In the genomic region with DNA sequence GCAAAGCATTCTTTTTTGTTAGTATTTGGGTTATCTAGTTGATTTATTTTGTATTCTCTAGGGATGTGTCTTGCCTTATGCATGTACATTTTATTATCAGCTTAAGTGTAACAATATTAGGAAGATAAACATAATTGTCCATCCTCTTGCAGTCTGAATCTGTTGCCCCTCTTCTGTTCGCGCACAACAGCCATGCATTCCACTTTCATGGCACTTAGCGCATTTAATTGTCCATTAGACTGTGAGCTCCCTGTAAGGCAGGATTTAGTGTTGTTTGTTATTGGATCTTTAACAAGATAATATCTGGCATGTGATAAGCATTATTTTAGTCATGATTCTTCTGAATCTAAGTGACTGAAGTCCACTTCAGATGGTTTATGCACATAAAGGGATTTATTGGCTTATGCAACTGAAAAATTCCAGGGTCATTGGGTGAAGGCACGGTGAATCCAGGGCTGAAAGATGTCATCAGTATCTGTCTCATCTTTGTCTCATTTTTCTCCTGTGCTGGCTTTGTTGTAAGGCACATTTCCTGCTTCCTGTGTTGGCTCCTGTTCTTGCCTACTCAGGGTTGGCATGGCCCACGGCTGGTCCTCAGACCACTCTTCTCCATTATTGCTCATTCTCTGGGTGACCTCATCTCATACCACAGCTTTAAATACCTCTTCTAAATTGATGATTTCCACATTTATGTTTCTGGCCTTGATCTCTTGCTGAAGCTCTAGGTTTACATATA, we compare ENCODE assay signal across 11 cellular contexts. TPM values are rescaled to one million over a fixed set of nuclear protein-coding genes. Genes with fewer than 3 reads are reported as not detected.
DNase-seq lines count a peak whose midpoint lies in the region; FAIRE-seq and TF ChIP-seq lines count a peak whose summit lies in the region.
"Had no signal": no experiment of that assay in that cellular context is flagged by ENCODE, and none has a peak within 500 bp of the region (broad histone marks: within the 10 kb centered on the region; RNA-seq: fewer than 3 reads in every experiment).

No MANE protein-coding gene starts in this region.

- H3K4me3 ChIP-seq in suprapubic skin, result no peak overlapping the region
- H3K4me3 ChIP-seq: BLaER1 treated with 17β-estradiol and CSF1 and Interleukin-3, amounts not matched to agents 10 nM and 100 nM had no signal

- WGBS in suprapubic skin, result 72% methylated on average over 5 of the region's 5 CpGs

- peaks cover 17% of the 10 kb centered on the region for H3K4me1 Mint-ChIP-seq in activated CD4-positive, alpha-beta T cell treated with anti-CD3 and anti-CD28 coated beads, Interleukin-2, amount 10 ng/mL, durations not matched to agents 7 days and 5 days
- peaks cover 32% of the 10 kb centered on the region for H3K4me1 Mint-ChIP-seq in stimulated activated naive CD8-positive, alpha-beta T cell treated with anti-CD3 and anti-CD28 coated beads, Interleukin-15, Interleukin-2, amounts not matched to agents 100 ng/mL and 50 ng/mL, for 24 hours (ENCODE audit: low read depth)

- POLR2A ChIA-PET in activated CD4-positive, alpha-beta T cell treated with anti-CD3 and anti-CD28 coated beads, Interleukin-2, amount 10 ng/mL, durations not matched to agents 7 days and 5 days (lab: Charles Lee), result no interaction called here

- TF ChIP-seq POLR2A in suprapubic skin (IDR thresholded peaks at IDR 0.05), result no peak

- no peak for FAIRE-seq in RCC 7860 (lab: Jason Lieb, UNC)

- H3K27ac ChIP-seq in epithelial cell of prostate (peak overlapping the region; percentile 57), suprapubic skin (no peak overlapping the region)

- no peaks in the 10 kb centered on the region for H3K27me3 ChIP-seq in suprapubic skin
- H3K27me3 ChIP-seq: BLaER1 treated with 17β-estradiol and CSF1 and Interleukin-3, amounts not matched to agents 10 nM and 100 nM had no signal

- DNase-seq in activated CD4-positive, alpha-beta T cell treated with anti-CD3 and anti-CD28 coated beads, Interleukin-2, amount 10 ng/mL, durations not matched to agents 7 days and 5 days, result no peak
- no peak for DNase-seq in activated CD4-positive, alpha-beta T cell treated with anti-CD3 and anti-CD28 coated beads for 4 hours
- DNase-seq in RCC 7860 (ENCODE audit: low spot score) (peak; percentile 89), epithelial cell of prostate (ENCODE audit: low read depth, low spot score) (no peak), suprapubic skin (ENCODE audit: low spot score in 2 of 2) (no peak), inferior parietal cortex (ENCODE audit: extremely low spot score) (no peak)
- no peak for DNase-seq in effector CD8-positive, alpha-beta T cell (lab: John Stamatoyannopoulos, UW)
- DNase-seq: NCI-H2171 treated with DMSO at 0.1 percent for 48 hours, occipital lobe had no signal

- H3K4me3 Mint-ChIP-seq in activated CD4-positive, alpha-beta T cell treated with anti-CD3 and anti-CD28 coated beads, Interleukin-2, amount 10 ng/mL, durations not matched to agents 7 days and 5 days, result no peak overlapping the region
- H3K4me3 Mint-ChIP-seq in stimulated activated naive CD8-positive, alpha-beta T cell treated with anti-CD3 and anti-CD28 coated beads, Interleukin-15, Interleukin-2, amounts not matched to agents 100 ng/mL and 50 ng/mL, for 24 hours, result no peak overlapping the region

- H3K36me3 Mint-ChIP-seq in activated CD4-positive, alpha-beta T cell treated with anti-CD3 and anti-CD28 coated beads, Interleukin-2, amount 10 ng/mL, durations not matched to agents 7 days and 5 days (ENCODE audit: low read depth), result peaks cover 40% of the 10 kb centered on the region
- H3K36me3 Mint-ChIP-seq in stimulated activated naive CD8-positive, alpha-beta T cell treated with anti-CD3 and anti-CD28 coated beads, Interleukin-15, Interleukin-2, amounts not matched to agents 100 ng/mL and 50 ng/mL, for 24 hours (ENCODE audit: low read depth), result peaks cover 76% of the 10 kb centered on the region

- CTCF ChIA-PET in activated CD4-positive, alpha-beta T cell treated with anti-CD3 and anti-CD28 coated beads, Interleukin-2, amount 10 ng/mL, durations not matched to agents 7 days and 5 days (lab: Charles Lee), result no interaction called here

- no peaks in the 10 kb centered on the region for H3K4me1 ChIP-seq in suprapubic skin

- TF ChIP-seq EP300 in suprapubic skin (IDR thresholded peaks at IDR 0.05), result no peak

- H3K36me3 ChIP-seq in suprapubic skin, result peaks cover 9% of the 10 kb centered on the region

- no peak for TF ChIP-seq CTCF in suprapubic skin (IDR thresholded peaks at IDR 0.05)

- peak overlapping the region; percentile 10 for H3K27ac Mint-ChIP-seq in activated CD4-positive, alpha-beta T cell treated with anti-CD3 and anti-CD28 coated beads, Interleukin-2, amount 10 ng/mL, durations not matched to agents 7 days and 5 days
- H3K27ac Mint-ChIP-seq in stimulated activated naive CD8-positive, alpha-beta T cell treated with anti-CD3 and anti-CD28 coated beads, Interleukin-15, Interleukin-2, amounts not matched to agents 100 ng/mL and 50 ng/mL, for 24 hours, result peak overlapping the region; percentile 36

- no peaks in the 10 kb centered on the region for H3K9me3 Mint-ChIP-seq in activated CD4-positive, alpha-beta T cell treated with anti-CD3 and anti-CD28 coated beads, Interleukin-2, amount 10 ng/mL, durations not matched to agents 7 days and 5 days
- no peaks in the 10 kb centered on the region for H3K9me3 Mint-ChIP-seq in stimulated activated naive CD8-positive, alpha-beta T cell treated with anti-CD3 and anti-CD28 coated beads, Interleukin-15, Interleukin-2, amounts not matched to agents 100 ng/mL and 50 ng/mL, for 24 hours

- no peaks in the 10 kb centered on the region for H3K9me3 ChIP-seq in suprapubic skin

- no peaks in the 10 kb centered on the region for H3K27me3 Mint-ChIP-seq in activated CD4-positive, alpha-beta T cell treated with anti-CD3 and anti-CD28 coated beads, Interleukin-2, amount 10 ng/mL, durations not matched to agents 7 days and 5 days
- no peaks in the 10 kb centered on the region for H3K27me3 Mint-ChIP-seq in stimulated activated naive CD8-positive, alpha-beta T cell treated with anti-CD3 and anti-CD28 coated beads, Interleukin-15, Interleukin-2, amounts not matched to agents 100 ng/mL and 50 ng/mL, for 24 hours

RNA-seq across cellular contexts. Expression of gene ATXN10, which starts 37.5 kb away (rescaled TPM):
- 100 to 1,000 TPM in 1 of 2 experiments, 10 to 100 TPM in 1; 91.5 to 103 TPM for total RNA-seq in activated CD4-positive, alpha-beta T cell treated with anti-CD3 and anti-CD28 coated beads, Interleukin-2, amount 10 ng/mL, durations not matched to agents 7 days and 5 days
- 10 to 100 TPM; 63.2 to 79.0 (median 68.8) TPM for total RNA-seq in suprapubic skin
